In the genomic region with DNA sequence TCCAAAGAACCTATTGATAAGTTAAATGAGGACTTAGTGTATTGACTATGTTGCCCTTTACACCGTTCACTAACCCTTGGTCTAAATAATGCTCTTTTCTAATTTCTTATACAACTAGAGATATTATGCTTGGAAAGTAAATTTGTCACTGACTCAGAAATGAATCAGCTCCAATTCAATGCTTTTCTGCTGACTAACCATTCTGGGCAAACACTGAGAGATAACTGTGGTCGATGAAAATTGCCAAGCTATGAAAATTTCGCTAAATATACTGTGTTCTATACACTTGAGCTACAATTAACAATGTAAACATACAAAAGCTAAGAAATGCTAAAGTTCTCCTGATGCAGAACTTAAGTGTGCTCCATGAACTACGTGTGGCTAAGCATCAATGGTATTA, we compare ENCODE assay signal across 11 cellular contexts. TPM values are rescaled to one million over a fixed set of nuclear protein-coding genes. Genes with fewer than 3 reads are reported as not detected.
A peak's percentile ranks its signal among the peaks of the same experiment; 100 is the strongest.
DNase-seq lines count a peak whose midpoint lies in the region; TF ChIP-seq lines count a peak whose summit lies in the region.
"Had no signal": no experiment of that assay in that cellular context is flagged by ENCODE, and none has a peak within 500 bp of the region (broad histone marks: within the 10 kb centered on the region; RNA-seq: fewer than 3 reads in every experiment).

No MANE protein-coding gene starts in this region.

- H3K27me3 Mint-ChIP-seq in MCF 10A (ENCODE audit: insufficient read depth, unreplicated experiment) = no peaks in the 10 kb centered on the region
- H3K27me3 Mint-ChIP-seq: activated CD8-positive, alpha-beta memory T cell treated with anti-CD3 and anti-CD28 coated beads, Interleukin-2, amount 10 ng/mL, durations not matched to agents 7 days and 5 days had no signal

- peaks cover 15% of the 10 kb centered on the region for H3K4me1 Mint-ChIP-seq in MCF 10A (ENCODE audit: insufficient read depth, unreplicated experiment)
- H3K4me1 Mint-ChIP-seq: activated CD8-positive, alpha-beta memory T cell treated with anti-CD3 and anti-CD28 coated beads, Interleukin-2, amount 10 ng/mL, durations not matched to agents 7 days and 5 days had no signal

- POLR2A ChIA-PET in MCF 10A (lab: Yijun Ruan, JAX) = interaction anchor here (0.6 to 1.8 kb wide), 5 partner anchors 12 to 48 kb away, joined by 3 to 9 read pairs (median 3); partner anchors contain the start of gene GSTA4

- peaks cover 7% of the 10 kb centered on the region for H3K36me3 Mint-ChIP-seq in MCF 10A (ENCODE audit: insufficient read depth, unreplicated experiment)

- H3K36me3 ChIP-seq in breast epithelium (peaks cover 20% of the 10 kb centered on the region), subcutaneous abdominal adipose tissue (ENCODE audit: control insufficient read depth in 5 of 5, insufficient read depth in 5 of 5, low read length in 5 of 5) (peaks cover 12 to 38% (median 30%) of the 10 kb centered on the region in 5 donors)

- H3K9me3 Mint-ChIP-seq in MCF 10A (ENCODE audit: unreplicated experiment) = no peaks in the 10 kb centered on the region

- no peak for TF ChIP-seq CTCF in MCF 10A (IDR thresholded peaks at IDR 0.05; ENCODE audit: unreplicated experiment)
- TF ChIP-seq CTCF in breast epithelium (IDR thresholded peaks at IDR 0.05) = no peak

- no TSS peak for BruUV-seq in MCF 10A (replicated peaks; lab: Mats Ljungman, UMichigan)

- H3K27ac ChIP-seq in breast epithelium = no peak overlapping the region
- peak overlapping the region; percentile 13 for H3K27ac ChIP-seq in angular gyrus (ENCODE audit: low read depth, low read length)
- peak overlapping the region; percentile 95 for H3K27ac ChIP-seq in subcutaneous abdominal adipose tissue (ENCODE audit: low read depth, low read length)

- no peaks in the 10 kb centered on the region for H3K4me1 ChIP-seq in breast epithelium
- peaks cover 0 to 25% (median 16%) of the 10 kb centered on the region in 5 donors for H3K4me1 ChIP-seq in subcutaneous abdominal adipose tissue (ENCODE audit: control insufficient read depth in 5 of 5, insufficient read depth in 5 of 5, low read length in 5 of 5)

- H3K4me3 ChIP-seq in breast epithelium (no peak overlapping the region), subcutaneous abdominal adipose tissue (ENCODE audit: low read depth in 1 of 5, low read length in 5 of 5) (no peak overlapping the region)

- peak overlapping the region; percentile 68 for H3K27ac Mint-ChIP-seq in MCF 10A (ENCODE audit: low read depth, unreplicated experiment)
- H3K27ac Mint-ChIP-seq: activated CD8-positive, alpha-beta memory T cell treated with anti-CD3 and anti-CD28 coated beads, Interleukin-2, amount 10 ng/mL, durations not matched to agents 7 days and 5 days had no signal

- no peak overlapping the region for H3K4me3 Mint-ChIP-seq in MCF 10A (ENCODE audit: unreplicated experiment)
- H3K4me3 Mint-ChIP-seq: activated CD8-positive, alpha-beta memory T cell treated with anti-CD3 and anti-CD28 coated beads, Interleukin-2, amount 10 ng/mL, durations not matched to agents 7 days and 5 days had no signal

- H3K27me3 ChIP-seq in breast epithelium = no peaks in the 10 kb centered on the region
- H3K27me3 ChIP-seq in subcutaneous abdominal adipose tissue (ENCODE audit: control insufficient read depth in 5 of 5, insufficient read depth in 4 of 5, low read length in 5 of 5) = no peaks in the 10 kb centered on the region

- intact Hi-C loops in MCF 10A (cut with micrococcal nuclease) (no loop called here), breast epithelium (cut with DNase I; ENCODE audit: low total_unique reads) (no loop called here)

- no peaks in the 10 kb centered on the region for H3K9me3 ChIP-seq in breast epithelium
- no peaks in the 10 kb centered on the region for H3K9me3 ChIP-seq in subcutaneous abdominal adipose tissue (ENCODE audit: control insufficient read depth in 5 of 5, low read length in 5 of 5)

- peak overlapping the region in 3 of 5 donors; percentile 4 to 74 (median 38) for H3K9ac ChIP-seq in subcutaneous abdominal adipose tissue (ENCODE audit: low read length in 5 of 5)

- DNase-seq in MCF 10A (ENCODE audit: unreplicated experiment) (peak; percentile 68), breast epithelium (ENCODE audit: low spot score in 2 of 2) (no peak), foreskin melanocyte (peak; percentile 81), NOMO-1 treated with DMSO at 0.1 percent for 48 hours (lab: John Stamatoyannopoulos, UW; ENCODE audit: unreplicated experiment) (no peak)
- no peak for DNase-seq in stimulated activated CD4-positive, alpha-beta T cell treated with anti-CD3 and anti-CD28 coated beads, Interleukin-15, amount 100 ng/mL, for 24 hours
- no peak for DNase-seq in activated CD4-positive, alpha-beta T cell treated with anti-CD3 and anti-CD28 coated beads for 1 hour
- DNase-seq: 8988T; activated CD8-positive, alpha-beta memory T cell treated with anti-CD3 and anti-CD28 coated beads, Interleukin-2, amount 10 ng/mL, durations not matched to agents 7 days and 5 days; NCI-H1417 treated with DMSO at 0.1 percent for 48 hours had no signal

- TF ChIP-seq POLR2A in breast epithelium (IDR thresholded peaks at IDR 0.05) = no peak

- CTCF ChIA-PET in MCF 10A (lab: Yijun Ruan, JAX) = interaction anchor here (0.8 to 1.1 kb wide), 3 partner anchors 9 to 1022 kb away, joined by 3 read pairs; no protein-coding TSS in a partner anchor

RNA-seq across cellular contexts. Expression of gene CILK1, which starts 19.5 kb away (rescaled TPM):
- 4.4 and 5.3 TPM in 2 replicates for total RNA-seq in MCF 10A (2022)
- 10 to 100 TPM; 15.1 to 27.7 (median 16.6) TPM for total RNA-seq in breast epithelium

RNA-seq across cellular contexts. Expression of gene FBXO9, which starts 23.1 kb away (rescaled TPM):
- 54.4 and 63.6 TPM in 2 replicates for total RNA-seq in MCF 10A (2022)
- 10 to 100 TPM; 58.9 to 88.5 (median 68.5) TPM for total RNA-seq in breast epithelium

RNA-seq across cellular contexts. Expression of gene GSTA4, which starts 47.0 kb away (rescaled TPM):
- total RNA-seq in MCF 10A (2022) (5.3 and 5.9 TPM in 2 replicates), breast epithelium (10 to 100 TPM; 19.3 to 25.9 (median 20.6) TPM)

Comparison
In these comparisons a context has a peak if more than half of its experiments do, and no peak if none do; other contexts are left out.
1. DNase-seq: peak in MCF 10A (single experiment) and foreskin melanocyte (single experiment); none in breast epithelium (0 of 2), NOMO-1 treated with DMSO at 0.1 percent for 48 hours (single experiment), stimulated activated CD4-positive, alpha-beta T cell treated with anti-CD3 and anti-CD28 coated beads, Interleukin-15, amount 100 ng/mL, for 24 hours (single experiment) and activated CD4-positive, alpha-beta T cell treated with anti-CD3 and anti-CD28 coated beads for 1 hour (single experiment).
2. H3K27ac ChIP-seq: peak in angular gyrus (single experiment) and subcutaneous abdominal adipose tissue (single experiment); none in breast epithelium (0 of 2).